ENCODE assay signal across 3 cellular contexts in the genomic region with DNA sequence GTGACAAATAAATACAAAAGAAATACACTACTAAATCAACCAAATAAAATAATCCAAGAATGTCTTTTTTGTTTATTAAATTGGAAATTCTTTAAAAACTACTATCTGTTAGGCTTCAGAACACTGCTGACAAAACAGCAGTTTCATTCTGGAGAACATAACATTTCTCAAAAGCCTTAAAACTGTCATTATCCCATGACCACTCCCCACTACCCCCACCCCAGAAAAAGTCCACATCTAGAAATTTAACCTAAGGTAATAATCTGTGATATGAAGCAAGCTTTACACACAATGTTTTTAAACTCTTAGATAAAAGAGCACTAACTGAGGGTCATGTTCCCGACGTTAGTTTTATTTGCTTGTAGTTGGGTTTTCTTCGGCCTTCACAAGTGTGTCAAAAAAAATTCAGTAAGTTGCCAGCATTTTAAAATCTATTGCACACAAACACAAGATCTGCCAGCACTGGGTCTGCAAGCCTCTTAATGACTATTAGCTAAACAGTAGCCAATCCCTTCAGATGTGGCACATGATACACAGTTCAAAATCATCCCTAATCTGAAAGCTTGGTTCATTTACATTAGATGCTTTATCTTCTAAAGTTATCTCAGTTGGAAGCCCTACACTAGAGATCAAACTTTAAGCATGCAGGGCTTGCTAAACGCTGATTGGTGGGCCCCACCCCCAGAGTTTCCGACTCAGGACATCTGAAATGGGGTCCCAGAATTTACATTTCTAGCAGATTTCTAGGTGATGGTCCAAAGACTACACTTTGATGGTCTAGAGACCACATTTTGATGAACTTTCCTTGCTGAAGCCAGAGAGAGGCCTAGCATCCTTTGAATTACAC.
TF ChIP-seq lines count a peak whose summit lies in the region.

No MANE protein-coding gene starts in this region.

TF ChIP-seq in K562, 482 proteins besides CTCF, POLR2A, EP300 and RAD21:
- no peak for TF ChIP-seq ILK (tag; IDR thresholded peaks at IDR 0.05; ENCODE audit: borderline replicate concordance, low read depth)
- 0 out of 2 replicates have a peak, but pooled peaks have one; percentile 50 for TF ChIP-seq MIER1 (IDR thresholded peaks at IDR 0.05; ENCODE audit: low read depth)
- TF ChIP-seq TEAD2 (tag; IDR thresholded peaks at IDR 0.05): 0 out of 2 replicates have a peak, but pooled peaks have one; percentile 26
- TF ChIP-seq STAT5A (IDR thresholded peaks at IDR 0.05; ENCODE audit: borderline replicate concordance, low read length): no peak
- 0 out of 2 replicates have a peak, but pooled peaks have one; percentile 9 for TF ChIP-seq ILF3 (IDR thresholded peaks at IDR 0.05; ENCODE audit: borderline replicate concordance)
- no peak for TF ChIP-seq CC2D1A (IDR thresholded peaks at IDR 0.05)

TF ChIP-seq in HepG2, 621 proteins besides CTCF, POLR2A, EP300 and RAD21:
- TF ChIP-seq RBM22 (optimal IDR thresholded peaks at IDR 0.05; ENCODE audit: low read length) (peak; percentile 43), ZNF816 (CRISPR knock-in tag; IDR thresholded peaks at IDR 0.05; ENCODE audit: borderline replicate concordance) (no peak)
- TF ChIP-seq, protein P1, sequence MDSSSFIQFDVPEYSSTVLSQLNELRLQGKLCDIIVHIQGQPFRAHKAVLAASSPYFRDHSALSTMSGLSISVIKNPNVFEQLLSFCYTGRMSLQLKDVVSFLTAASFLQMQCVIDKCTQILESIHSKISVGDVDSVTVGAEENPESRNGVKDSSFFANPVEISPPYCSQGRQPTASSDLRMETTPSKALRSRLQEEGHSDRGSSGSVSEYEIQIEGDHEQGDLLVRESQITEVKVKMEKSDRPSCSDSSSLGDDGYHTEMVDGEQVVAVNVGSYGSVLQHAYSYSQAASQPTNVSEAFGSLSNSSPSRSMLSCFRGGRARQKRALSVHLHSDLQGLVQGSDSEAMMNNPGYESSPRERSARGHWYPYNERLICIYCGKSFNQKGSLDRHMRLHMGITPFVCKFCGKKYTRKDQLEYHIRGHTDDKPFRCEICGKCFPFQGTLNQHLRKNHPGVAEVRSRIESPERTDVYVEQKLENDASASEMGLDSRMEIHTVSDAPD (CRISPR knock-in tag; IDR thresholded peaks at IDR 0.05): no peak
- TF ChIP-seq, protein P2, sequence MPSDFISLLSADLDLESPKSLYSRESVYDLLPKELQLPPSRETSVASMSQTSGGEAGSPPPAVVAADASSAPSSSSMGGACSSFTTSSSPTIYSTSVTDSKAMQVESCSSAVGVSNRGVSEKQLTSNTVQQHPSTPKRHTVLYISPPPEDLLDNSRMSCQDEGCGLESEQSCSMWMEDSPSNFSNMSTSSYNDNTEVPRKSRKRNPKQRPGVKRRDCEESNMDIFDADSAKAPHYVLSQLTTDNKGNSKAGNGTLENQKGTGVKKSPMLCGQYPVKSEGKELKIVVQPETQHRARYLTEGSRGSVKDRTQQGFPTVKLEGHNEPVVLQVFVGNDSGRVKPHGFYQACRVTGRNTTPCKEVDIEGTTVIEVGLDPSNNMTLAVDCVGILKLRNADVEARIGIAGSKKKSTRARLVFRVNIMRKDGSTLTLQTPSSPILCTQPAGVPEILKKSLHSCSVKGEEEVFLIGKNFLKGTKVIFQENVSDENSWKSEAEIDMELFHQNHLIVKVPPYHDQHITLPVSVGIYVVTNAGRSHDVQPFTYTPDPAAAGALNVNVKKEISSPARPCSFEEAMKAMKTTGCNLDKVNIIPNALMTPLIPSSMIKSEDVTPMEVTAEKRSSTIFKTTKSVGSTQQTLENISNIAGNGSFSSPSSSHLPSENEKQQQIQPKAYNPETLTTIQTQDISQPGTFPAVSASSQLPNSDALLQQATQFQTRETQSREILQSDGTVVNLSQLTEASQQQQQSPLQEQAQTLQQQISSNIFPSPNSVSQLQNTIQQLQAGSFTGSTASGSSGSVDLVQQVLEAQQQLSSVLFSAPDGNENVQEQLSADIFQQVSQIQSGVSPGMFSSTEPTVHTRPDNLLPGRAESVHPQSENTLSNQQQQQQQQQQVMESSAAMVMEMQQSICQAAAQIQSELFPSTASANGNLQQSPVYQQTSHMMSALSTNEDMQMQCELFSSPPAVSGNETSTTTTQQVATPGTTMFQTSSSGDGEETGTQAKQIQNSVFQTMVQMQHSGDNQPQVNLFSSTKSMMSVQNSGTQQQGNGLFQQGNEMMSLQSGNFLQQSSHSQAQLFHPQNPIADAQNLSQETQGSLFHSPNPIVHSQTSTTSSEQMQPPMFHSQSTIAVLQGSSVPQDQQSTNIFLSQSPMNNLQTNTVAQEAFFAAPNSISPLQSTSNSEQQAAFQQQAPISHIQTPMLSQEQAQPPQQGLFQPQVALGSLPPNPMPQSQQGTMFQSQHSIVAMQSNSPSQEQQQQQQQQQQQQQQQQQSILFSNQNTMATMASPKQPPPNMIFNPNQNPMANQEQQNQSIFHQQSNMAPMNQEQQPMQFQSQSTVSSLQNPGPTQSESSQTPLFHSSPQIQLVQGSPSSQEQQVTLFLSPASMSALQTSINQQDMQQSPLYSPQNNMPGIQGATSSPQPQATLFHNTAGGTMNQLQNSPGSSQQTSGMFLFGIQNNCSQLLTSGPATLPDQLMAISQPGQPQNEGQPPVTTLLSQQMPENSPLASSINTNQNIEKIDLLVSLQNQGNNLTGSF (CRISPR knock-in tag; IDR thresholded peaks at IDR 0.05): no peak

TF ChIP-seq in HEK293T, 16 proteins besides CTCF, POLR2A, EP300 and RAD21:
- TF ChIP-seq SUZ12 (IDR thresholded peaks at IDR 0.05) (no peak), TARDBP (IDR thresholded peaks at IDR 0.05) (no peak), LEF1 (IDR thresholded peaks at IDR 0.05; ENCODE audit: borderline replicate concordance) (no peak), NFRKB (IDR thresholded peaks at IDR 0.05) (no peak), SP1 (IDR thresholded peaks at IDR 0.05) (no peak), FOXA1 (IDR thresholded peaks at IDR 0.05) (no peak), L3MBTL2 (conservative IDR thresholded peaks at IDR 0.05) (no peak), ZNF384 (IDR thresholded peaks at IDR 0.05) (no peak), CTBP1 (IDR thresholded peaks at IDR 0.05; ENCODE audit: borderline replicate concordance) (no peak), HDGF (IDR thresholded peaks at IDR 0.05; ENCODE audit: borderline replicate concordance) (no peak), FOXM1 (IDR thresholded peaks at IDR 0.05; ENCODE audit: borderline replicate concordance) (no peak), BHLHE40 (IDR thresholded peaks at IDR 0.05; ENCODE audit: borderline replicate concordance) (no peak), ARNT (IDR thresholded peaks at IDR 0.05) (no peak), ELF4 (IDR thresholded peaks at IDR 0.05) (no peak), FOXK2 (IDR thresholded peaks at IDR 0.05) (no peak)
- TF ChIP-seq, protein P3, sequence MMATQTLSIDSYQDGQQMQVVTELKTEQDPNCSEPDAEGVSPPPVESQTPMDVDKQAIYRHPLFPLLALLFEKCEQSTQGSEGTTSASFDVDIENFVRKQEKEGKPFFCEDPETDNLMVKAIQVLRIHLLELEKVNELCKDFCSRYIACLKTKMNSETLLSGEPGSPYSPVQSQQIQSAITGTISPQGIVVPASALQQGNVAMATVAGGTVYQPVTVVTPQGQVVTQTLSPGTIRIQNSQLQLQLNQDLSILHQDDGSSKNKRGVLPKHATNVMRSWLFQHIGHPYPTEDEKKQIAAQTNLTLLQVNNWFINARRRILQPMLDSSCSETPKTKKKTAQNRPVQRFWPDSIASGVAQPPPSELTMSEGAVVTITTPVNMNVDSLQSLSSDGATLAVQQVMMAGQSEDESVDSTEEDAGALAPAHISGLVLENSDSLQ (IDR thresholded peaks at IDR 0.05): no peak
